ENCODE assay signal across 22 cellular contexts in genomic region chr4:31538877-31539276, GRCh38.
"Had no signal": no experiment of that assay in that cellular context is flagged by ENCODE, and none has a peak within 500 bp of the region (broad histone marks: within the 10 kb centered on the region; RNA-seq: fewer than 3 reads in every experiment).

No MANE protein-coding gene starts in this region.

- H3K27ac ChIP-seq: hepatocyte, testis had no signal

- H3K9me3 Mint-ChIP-seq: nephron had no signal

- H3K4me1 ChIP-seq: testis had no signal

- H3K9me3 ChIP-seq: testis had no signal

- FAIRE-seq: endometrium, small intestine had no signal

- H3K4me3 ChIP-seq: hepatocyte, testis had no signal

- H3K4me2 ChIP-seq: hepatocyte had no signal

- H3K36me3 Mint-ChIP-seq: memory B cell; stimulated activated effector memory CD8-positive, alpha-beta T cell treated with anti-CD3 and anti-CD28 coated beads, Interleukin-12 subunit alpha, Interleukin-12 subunit beta, amount 100 ng/mL, for 72 hours; type B pancreatic cell had no signal

- H3K4me1 Mint-ChIP-seq: activated CD4-positive, alpha-beta T cell treated with anti-CD3 and anti-CD28 coated beads, Interleukin-2, amount 10 ng/mL, durations not matched to agents 7 days and 5 days; activated naive CD8-positive, alpha-beta T cell treated with anti-CD3 and anti-CD28 coated beads, Interleukin-2, amount 50 U/mL, for 24 hours; memory B cell; stimulated activated effector memory CD8-positive, alpha-beta T cell treated with anti-CD3 and anti-CD28 coated beads, Interleukin-12 subunit alpha, Interleukin-12 subunit beta, amount 100 ng/mL, for 72 hours had no signal

- H3K79me2 ChIP-seq: hepatocyte had no signal

- H3K27me3 Mint-ChIP-seq: activated CD4-positive, alpha-beta T cell treated with anti-CD3 and anti-CD28 coated beads, Interleukin-2, amount 10 ng/mL, durations not matched to agents 7 days and 5 days; activated CD8-positive, alpha-beta T cell treated with anti-CD3 and anti-CD28 coated beads for 36 hours; activated naive CD8-positive, alpha-beta T cell treated with anti-CD3 and anti-CD28 coated beads, Interleukin-2, amount 50 U/mL, for 24 hours; memory B cell; type B pancreatic cell had no signal

- H3K4me3 Mint-ChIP-seq: activated CD4-positive, alpha-beta T cell treated with anti-CD3 and anti-CD28 coated beads, Interleukin-2, amount 10 ng/mL, durations not matched to agents 7 days and 5 days; activated CD8-positive, alpha-beta T cell treated with anti-CD3 and anti-CD28 coated beads for 36 hours; activated naive CD8-positive, alpha-beta T cell treated with anti-CD3 and anti-CD28 coated beads, Interleukin-2, amount 50 U/mL, for 24 hours; activated T-helper 1 cell treated with anti-CD3 and anti-CD28 coated beads, Interleukin-12 subunit alpha, Interleukin-12 subunit beta, Interleukin-2, Interleukin-4 antibody, amounts not matched to agents 30 ng/mL and 10 ng/mL and 1 ng/mL, durations not matched to agents 14 hours and 24 hours and 36 hours; memory B cell; nephron; stimulated activated effector memory CD8-positive, alpha-beta T cell treated with anti-CD3 and anti-CD28 coated beads, Interleukin-12 subunit alpha, Interleukin-12 subunit beta, amount 100 ng/mL, for 72 hours; type B pancreatic cell had no signal

- H3K27me3 ChIP-seq: hepatocyte, testis had no signal

- ATAC-seq: activated CD8-positive, alpha-beta T cell treated with anti-CD3 and anti-CD28 coated beads for 36 hours; activated naive CD8-positive, alpha-beta T cell treated with anti-CD3 and anti-CD28 coated beads, Interleukin-2, amount 50 U/mL, for 24 hours; sciatic nerve had no signal

- DNase-seq: activated CD4-positive, alpha-beta T cell treated with anti-CD3 and anti-CD28 coated beads, Interleukin-2, amount 10 ng/mL, durations not matched to agents 7 days and 5 days; activated CD4-positive, CD25-positive, alpha-beta regulatory T cell treated with anti-CD3 and anti-CD28 coated beads, Interleukin-2, amount 50 U/mL, for 72 hours; activated CD8-positive, alpha-beta T cell treated with anti-CD3 and anti-CD28 coated beads for 36 hours; activated gamma-delta T cell; activated naive CD4-positive, alpha-beta T cell treated with anti-CD3 and anti-CD28 coated beads, Interleukin-2, amount 50 U/mL, for 16 hours; activated naive CD8-positive, alpha-beta T cell treated with anti-CD3 and anti-CD28 coated beads, Interleukin-2, amount 50 U/mL, for 24 hours; cerebellar nuclear complex; cortex of kidney; foreskin melanocyte; glutamatergic neuron; left cardiac atrium; small intestine; stimulated activated CD4-positive, alpha-beta T cell treated with anti-CD3 and anti-CD28 coated beads, Interleukin-2, amount 100 ng/mL, for 24 hours; testis had no signal

- H3K27ac Mint-ChIP-seq: activated CD4-positive, alpha-beta T cell treated with anti-CD3 and anti-CD28 coated beads, Interleukin-2, amount 10 ng/mL, durations not matched to agents 7 days and 5 days; activated CD8-positive, alpha-beta T cell treated with anti-CD3 and anti-CD28 coated beads for 36 hours; activated naive CD8-positive, alpha-beta T cell treated with anti-CD3 and anti-CD28 coated beads, Interleukin-2, amount 50 U/mL, for 24 hours; activated T-helper 1 cell treated with anti-CD3 and anti-CD28 coated beads, Interleukin-12 subunit alpha, Interleukin-12 subunit beta, Interleukin-2, Interleukin-4 antibody, amounts not matched to agents 30 ng/mL and 10 ng/mL and 1 ng/mL, durations not matched to agents 14 hours and 24 hours and 36 hours; memory B cell; stimulated activated effector memory CD8-positive, alpha-beta T cell treated with anti-CD3 and anti-CD28 coated beads, Interleukin-12 subunit alpha, Interleukin-12 subunit beta, amount 100 ng/mL, for 72 hours; type B pancreatic cell had no signal

- H2AFZ ChIP-seq: hepatocyte had no signal
